In genomic region chr4:173231916-173232315, GRCh38 we compare ENCODE assay signal across 9 cellular contexts.
A peak's percentile ranks its signal among the peaks of the same experiment; 100 is the strongest.
DNase-seq lines count a peak whose midpoint lies in the region; ATAC-seq and TF ChIP-seq lines count a peak whose summit lies in the region.
"Had no signal": no experiment of that assay in that cellular context is flagged by ENCODE, and none has a peak within 500 bp of the region (broad histone marks: within the 10 kb centered on the region; RNA-seq: fewer than 3 reads in every experiment).

No MANE protein-coding gene starts in this region.

- H3K4me2 ChIP-seq in mammary epithelial cell (ENCODE audit: insufficient read depth, low read depth, low read length) (no peak overlapping the region), parathyroid adenoma (ENCODE audit: low read length) (no peak overlapping the region)

- no TSS peak for BruUV-seq in mammary epithelial cell (replicated peaks; lab: Mats Ljungman, UMichigan)

- peak; percentile 27 to 59 for TF ChIP-seq CTCF in mammary epithelial cell (conservative IDR thresholded peaks at IDR 0.05 in 1 of 2, IDR thresholded peaks at IDR 0.05 in 1 of 2; ENCODE audit: extremely low read depth in 1 of 2, insufficient read depth in 1 of 2, low read depth in 1 of 2, low read length in 2 of 2)
- TF ChIP-seq CTCF in parathyroid adenoma (IDR thresholded peaks at IDR 0.05), result peak; percentile 23

- no peak overlapping the region for H3K27ac ChIP-seq in mammary epithelial cell (ENCODE audit: insufficient read depth, low read depth, low read length)
- no peak overlapping the region for H3K27ac ChIP-seq in parathyroid adenoma

- H3K36me3 Mint-ChIP-seq in T-helper 17 cell (ENCODE audit: low read depth), result no peaks in the 10 kb centered on the region

- DNase-seq in NCI-H2171 treated with DMSO at 0.1 percent for 48 hours (lab: John Stamatoyannopoulos, UW) (peak; percentile 34), NCI-H2171 (lab: John Stamatoyannopoulos, UW) (no peak), HT1080 (ENCODE audit: low read depth) (peak; percentile 46), mammary epithelial cell (peak; percentile 32), T-helper 17 cell (no peak)

- dilution Hi-C loops in mammary epithelial cell (cut with HindIII; ENCODE audit: low sequenced_read_pairs), result no loop called here

- H3K9ac ChIP-seq in mammary epithelial cell (ENCODE audit: insufficient read depth, low read length) (no peak overlapping the region), parathyroid adenoma (no peak overlapping the region)

- H3K36me3 ChIP-seq in mammary epithelial cell (ENCODE audit: insufficient read depth, low read length) (no peaks in the 10 kb centered on the region), parathyroid adenoma (ENCODE audit: control insufficient read depth, insufficient read depth, low read length) (no peaks in the 10 kb centered on the region)

- intact Hi-C loops in mammary epithelial cell (cut with micrococcal nuclease), result loop anchor here (1.0 kb wide), 3 partner anchors 62 to 207 kb away; no protein-coding TSS in a partner anchor

- H3K27me3 Mint-ChIP-seq in T-helper 17 cell, result no peaks in the 10 kb centered on the region
- H3K27me3 Mint-ChIP-seq: stimulated activated naive CD8-positive, alpha-beta T cell treated with anti-CD3 and anti-CD28 coated beads, Interleukin-15, Interleukin-2, amounts not matched to agents 100 ng/mL and 50 ng/mL, for 24 hours had no signal

- H3K4me3 Mint-ChIP-seq in T-helper 17 cell, result no peak overlapping the region
- H3K4me3 Mint-ChIP-seq: stimulated activated naive CD8-positive, alpha-beta T cell treated with anti-CD3 and anti-CD28 coated beads, Interleukin-15, Interleukin-2, amounts not matched to agents 100 ng/mL and 50 ng/mL, for 24 hours had no signal

- H4K20me1 ChIP-seq in mammary epithelial cell (ENCODE audit: insufficient read depth, low read length), result no peaks in the 10 kb centered on the region

- H3K27me3 ChIP-seq in mammary epithelial cell (ENCODE audit: insufficient read depth, low read length) (no peaks in the 10 kb centered on the region), parathyroid adenoma (ENCODE audit: control insufficient read depth, insufficient read depth, low read length) (no peaks in the 10 kb centered on the region)

- no peaks in the 10 kb centered on the region for H3K9me3 ChIP-seq in mammary epithelial cell (replicated peaks; ENCODE audit: insufficient read depth, low read length)
- no peaks in the 10 kb centered on the region for H3K9me3 ChIP-seq in parathyroid adenoma (ENCODE audit: control insufficient read depth, low read length)
- H3K9me3 ChIP-seq in T-helper 17 cell (ENCODE audit: control insufficient read depth, low read length, poor library complexity, severe bottlenecking), result no peaks in the 10 kb centered on the region

- H3K4me3 ChIP-seq in mammary epithelial cell (replicated peaks in 1 of 3; ENCODE audit: insufficient read depth in 1 of 3, low read depth in 2 of 3, low read length in 3 of 3) (no peak overlapping the region), parathyroid adenoma (ENCODE audit: low read depth, low read length) (no peak overlapping the region)

- H3K79me2 ChIP-seq in mammary epithelial cell (ENCODE audit: insufficient read depth, low read length) (no peaks in the 10 kb centered on the region), parathyroid adenoma (no peaks in the 10 kb centered on the region)

- WGBS in mammary epithelial cell (ENCODE audit: low coverage, missing lambda C conversion rate), result 75% methylated on average over 1 of the region's 1 CpG

- no peak overlapping the region for H2AFZ ChIP-seq in mammary epithelial cell (ENCODE audit: low read depth, low read length)
- no peak overlapping the region for H2AFZ ChIP-seq in parathyroid adenoma

- ATAC-seq in HG03280 (IDR thresholded peaks at IDR 0.05; ENCODE audit: unreplicated experiment) (no peak), T-helper 17 cell (no peak), HG02623 (IDR thresholded peaks at IDR 0.05; ENCODE audit: unreplicated experiment) (no peak)

- H3K4me1 Mint-ChIP-seq in T-helper 17 cell, result peaks cover 12% of the 10 kb centered on the region

- CTCF ChIA-PET in mammary epithelial cell (lab: Charles Lee; ENCODE audit: low non-redundant PET), result interaction anchor here (0.7 kb wide), 1 partner anchor 287 kb away, joined by 6 read pairs; no protein-coding TSS in a partner anchor

- in situ Hi-C loops in mammary epithelial cell (cut with MboI; ENCODE audit: low sequenced_read_pairs in 2 of 2), result no loop called here

- no peaks in the 10 kb centered on the region for H3K4me1 ChIP-seq in mammary epithelial cell (ENCODE audit: insufficient read depth, low read length)
- no peaks in the 10 kb centered on the region for H3K4me1 ChIP-seq in parathyroid adenoma

- no peak overlapping the region for H3K27ac Mint-ChIP-seq in T-helper 17 cell
- H3K27ac Mint-ChIP-seq: stimulated activated naive CD8-positive, alpha-beta T cell treated with anti-CD3 and anti-CD28 coated beads, Interleukin-15, Interleukin-2, amounts not matched to agents 100 ng/mL and 50 ng/mL, for 24 hours had no signal

Comparison
In these comparisons a context has a peak if more than half of its experiments do, and no peak if none do; other contexts are left out.
1. DNase-seq: peak in NCI-H2171 treated with DMSO at 0.1 percent for 48 hours (single experiment), HT1080 (single experiment) and mammary epithelial cell (single experiment); none in NCI-H2171 (single experiment) and T-helper 17 cell (0 of 3).